ENCODE assay signal across 19 cellular contexts in genomic region chr22:50255607-50256006, GRCh38.
"Had no signal": no experiment of that assay in that cellular context is flagged by ENCODE, and none has a peak within 500 bp of the region (broad histone marks: within the 10 kb centered on the region; RNA-seq: fewer than 3 reads in every experiment).

No MANE protein-coding gene starts in this region.

- H3K4me1 ChIP-seq: foreskin keratinocyte had no signal

- H3K36me3 ChIP-seq: colonic mucosa, left lung had no signal

- H3K4me3 ChIP-seq: colonic mucosa, dorsolateral prefrontal cortex, esophagus muscularis mucosa, heart right ventricle, left lung, lung had no signal

- DNase-seq: colonic mucosa; dermis blood vessel endothelial cell; dorsolateral prefrontal cortex; effector CD4-positive, alpha-beta T cell; effector memory CD4-positive, alpha-beta T cell; foreskin keratinocyte; glutamatergic neuron; head of caudate nucleus; heart right ventricle; hippocampal formation; left cardiac atrium; left lung; left ventricle myocardium superior; mammary epithelial cell; mesendoderm; midbrain; naive thymus-derived CD4-positive, alpha-beta T cell had no signal

- H3K27ac ChIP-seq: colonic mucosa, esophagus muscularis mucosa, foreskin keratinocyte, heart right ventricle, left lung had no signal

- H3K27me3 ChIP-seq: foreskin keratinocyte had no signal

- H3K9me3 ChIP-seq: colonic mucosa, esophagus muscularis mucosa, heart right ventricle, left lung had no signal

- ATAC-seq: foreskin keratinocyte; heart right ventricle; left cardiac atrium; left lung; left ventricle myocardium superior; naive thymus-derived CD4-positive, alpha-beta T cell had no signal
